Comparison of ENCODE assay signal across 8 cellular contexts in the genomic region with DNA sequence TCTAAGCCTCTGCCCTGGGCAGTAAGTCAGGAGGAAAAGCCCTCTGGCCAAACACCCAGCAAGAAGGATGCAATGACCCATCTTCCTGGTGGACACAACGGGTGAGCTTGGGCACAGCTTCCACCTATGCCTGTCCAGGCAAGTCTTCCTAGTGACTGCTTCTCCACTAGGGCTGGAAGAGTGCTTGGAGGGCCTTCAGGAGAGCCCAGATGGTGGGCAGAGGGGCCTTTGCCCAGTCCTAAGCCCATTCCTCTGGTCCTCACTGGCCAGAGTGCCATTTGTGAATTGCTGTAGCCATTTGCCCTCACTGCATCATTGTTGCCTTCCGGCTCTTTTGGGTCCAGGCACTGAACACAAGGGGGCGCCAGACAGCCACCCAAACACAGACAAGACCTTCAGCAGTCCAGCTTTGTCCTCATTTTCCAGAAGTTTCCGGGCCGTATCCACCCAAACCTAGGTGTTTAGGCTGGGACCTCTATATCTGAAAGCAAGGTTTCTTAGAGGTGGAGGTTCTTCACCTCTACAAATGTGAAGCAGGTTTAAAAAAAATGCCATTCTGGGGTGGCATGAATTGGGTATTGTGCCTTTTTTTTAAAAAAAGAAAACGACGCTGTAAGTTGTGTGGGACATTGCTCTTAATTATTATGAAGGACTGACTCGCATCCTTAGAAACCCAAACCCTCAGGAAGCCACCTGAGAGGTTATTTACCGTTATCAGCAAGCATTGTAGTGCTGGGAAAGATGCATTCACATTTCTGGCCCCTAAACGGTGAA. TPM values are rescaled to one million over a fixed set of nuclear protein-coding genes. Genes with fewer than 3 reads are reported as not detected.
DNase-seq lines count a peak whose midpoint lies in the region; ATAC-seq, FAIRE-seq and TF ChIP-seq lines count a peak whose summit lies in the region.

No MANE protein-coding gene starts in this region.

- peak; percentile 92 for TF ChIP-seq CTCF in D721Med (IDR thresholded peaks at IDR 0.05; ENCODE audit: insufficient read depth, missing control alignments)

- no peak for FAIRE-seq in D721Med (lab: Jason Lieb, UNC)

- ATAC-seq in HG02610 (IDR thresholded peaks at IDR 0.05; ENCODE audit: unreplicated experiment) (peak; percentile 58), HG03097 (IDR thresholded peaks at IDR 0.05; ENCODE audit: low FRiP score, unreplicated experiment) (no peak)

- DNase-seq in D721Med (ENCODE audit: insufficient read length, low spot score) (peak; percentile 64), NCI-H2227 treated with DMSO at 0.1 percent for 48 hours (lab: John Stamatoyannopoulos, UW) (peak; percentile 42), cerebellum (ENCODE audit: low spot score) (peak; percentile 23), left kidney (ENCODE audit: low read depth, low spot score) (peak; percentile 90)
- peak; percentile 63 to 66 for DNase-seq in activated CD4-positive, alpha-beta T cell treated with anti-CD3 and anti-CD28 coated beads for 24 hours (ENCODE audit: low read depth in 2 of 2)
- peak; percentile 79 for DNase-seq in stimulated activated CD4-positive, alpha-beta T cell treated with anti-CD3 and anti-CD28 coated beads, Interleukin-4, amount 100 ng/mL, for 24 hours

RNA-seq across cellular contexts. Expression of gene PAX8, which starts 29.5 kb away (rescaled TPM):
- not detected for total RNA-seq in cerebellum

Comparison
In these comparisons a context has a peak if more than half of its experiments do, and no peak if none do; other contexts are left out.
1. DNase-seq: peak in every context shown above with its lines; median percentile 90 in left kidney; 79 in stimulated activated CD4-positive, alpha-beta T cell treated with anti-CD3 and anti-CD28 coated beads, Interleukin-4, amount 100 ng/mL, for 24 hours; 64 in activated CD4-positive, alpha-beta T cell treated with anti-CD3 and anti-CD28 coated beads for 24 hours; 64 in D721Med; 42 in NCI-H2227 treated with DMSO at 0.1 percent for 48 hours; 23 in cerebellum.